In the genomic region with DNA sequence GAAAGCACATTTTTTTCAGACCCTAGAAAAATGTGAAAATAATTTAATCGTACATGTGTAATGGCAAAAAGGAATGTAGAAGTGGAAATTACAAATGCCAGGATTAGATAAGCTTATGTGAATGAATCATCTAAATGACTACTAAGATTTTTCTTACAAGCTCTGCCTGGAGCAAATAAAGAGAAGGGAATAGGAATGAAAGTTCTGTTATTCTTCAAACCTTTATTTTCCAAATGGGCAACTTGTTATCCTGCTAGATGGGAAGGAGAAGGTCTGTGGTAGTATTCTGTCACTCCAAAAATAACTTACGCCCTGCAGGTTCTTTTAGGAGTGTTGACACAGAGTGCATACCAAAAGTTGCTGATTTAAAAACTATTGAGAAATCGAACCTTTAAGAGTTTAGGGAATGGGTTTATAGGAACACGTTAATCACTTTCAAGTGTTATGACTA, we compare ENCODE assay signal across 15 cellular contexts. TPM values are rescaled to one million over a fixed set of nuclear protein-coding genes. Genes with fewer than 3 reads are reported as not detected.
DNase-seq lines count a peak whose midpoint lies in the region; ATAC-seq and TF ChIP-seq lines count a peak whose summit lies in the region.
"Had no signal": no experiment of that assay in that cellular context is flagged by ENCODE, and none has a peak within 500 bp of the region (broad histone marks: within the 10 kb centered on the region; RNA-seq: fewer than 3 reads in every experiment).

No MANE protein-coding gene starts in this region.

- DNase-seq in GM04504 (ENCODE audit: low read depth) (peak; percentile 30), T-helper 17 cell (no peak), fibroblast of mammary gland (ENCODE audit: low read depth) (peak; percentile 43), thyroid gland (no peak), heart right ventricle (no peak), WERI-Rb-1 (no peak), NCI-H82 treated with DMSO at 0.1 percent for 48 hours (lab: John Stamatoyannopoulos, UW; ENCODE audit: unreplicated experiment) (no peak)
- DNase-seq: activated CD4-positive, alpha-beta T cell treated with anti-CD3 and anti-CD28 coated beads for 36 hours; activated naive CD8-positive, alpha-beta T cell treated with anti-CD3 and anti-CD28 coated beads for 36 hours; CD8-positive, alpha-beta memory T cell; heart left ventricle; NCI-H1930; NCI-H524 treated with DMSO at 0.1 percent for 48 hours had no signal

- WGBS in thyroid gland, 2 donors, result 44 to 57% methylated on average over 4 of the region's 4 CpGs
- 57 to 65% methylated on average over 4 of the region's 4 CpGs for WGBS in heart right ventricle, 2 donors

- H3K27me3 ChIP-seq in thyroid gland (no peaks in the 10 kb centered on the region), heart right ventricle (no peaks in the 10 kb centered on the region), WERI-Rb-1 (ENCODE audit: insufficient read depth, low read depth, severe bottlenecking) (no peaks in the 10 kb centered on the region)
- H3K27me3 ChIP-seq: heart left ventricle had no signal

- peaks cover 4% of the 10 kb centered on the region for H3K36me3 Mint-ChIP-seq in T-helper 17 cell (ENCODE audit: low read depth)

- H3K36me3 ChIP-seq in thyroid gland, result no peaks in the 10 kb centered on the region
- H3K36me3 ChIP-seq in heart right ventricle, result peaks cover 0 to 56% (median 10%) of the 10 kb centered on the region in 9 donors
- H3K36me3 ChIP-seq in WERI-Rb-1, result peaks cover 54% of the 10 kb centered on the region
- H3K36me3 ChIP-seq: prostate gland had no signal

- no peak for TF ChIP-seq CTCF in fibroblast of mammary gland (conservative IDR thresholded peaks at IDR 0.05; ENCODE audit: control insufficient read depth, insufficient read depth, low read depth, low read length)
- no peak for TF ChIP-seq CTCF in thyroid gland (IDR thresholded peaks at IDR 0.05)
- TF ChIP-seq CTCF in heart right ventricle (IDR thresholded peaks at IDR 0.05), result no peak
- no peak for TF ChIP-seq CTCF in WERI-Rb-1 (IDR thresholded peaks at IDR 0.05; ENCODE audit: low read depth, low read length)

- no peak for TF ChIP-seq POLR2A in thyroid gland (IDR thresholded peaks at IDR 0.05)

- H3K27ac Mint-ChIP-seq in T-helper 17 cell, result peak overlapping the region; percentile 43
- H3K27ac Mint-ChIP-seq: activated CD4-positive, alpha-beta T cell treated with anti-CD3 and anti-CD28 coated beads for 36 hours; activated naive CD8-positive, alpha-beta T cell treated with anti-CD3 and anti-CD28 coated beads for 36 hours; T-helper 2 cell treated with Interferon-gamma antibody and Interleukin-4, amounts not matched to agents 5 μg/mL and 100 μg/mL, for 36 hours had no signal

- H3K9me3 ChIP-seq in T-helper 17 cell (ENCODE audit: control insufficient read depth, low read length, poor library complexity, severe bottlenecking) (no peaks in the 10 kb centered on the region), thyroid gland (no peaks in the 10 kb centered on the region), heart right ventricle (no peaks in the 10 kb centered on the region), WERI-Rb-1 (ENCODE audit: severe bottlenecking) (no peaks in the 10 kb centered on the region)
- H3K9me3 ChIP-seq: heart left ventricle, prostate gland had no signal

- ATAC-seq in T-helper 17 cell (no peak), heart right ventricle (no peak)
- ATAC-seq: activated CD4-positive, alpha-beta T cell treated with anti-CD3 and anti-CD28 coated beads for 36 hours; heart left ventricle had no signal

- H3K4me3 Mint-ChIP-seq in T-helper 17 cell, result no peak overlapping the region
- H3K4me3 Mint-ChIP-seq: activated CD4-positive, alpha-beta T cell treated with anti-CD3 and anti-CD28 coated beads for 36 hours; activated naive CD8-positive, alpha-beta T cell treated with anti-CD3 and anti-CD28 coated beads for 36 hours; CD8-positive, alpha-beta memory T cell; T-helper 2 cell treated with Interferon-gamma antibody and Interleukin-4, amounts not matched to agents 5 μg/mL and 100 μg/mL, for 36 hours had no signal

- peaks cover 5 to 12% of the 10 kb centered on the region in 2 donors for H3K4me1 ChIP-seq in thyroid gland
- peaks cover 0 to 13% (median 0%) of the 10 kb centered on the region in 9 donors for H3K4me1 ChIP-seq in heart right ventricle
- H3K4me1 ChIP-seq: prostate gland had no signal

- H3K4me3 ChIP-seq in fibroblast of mammary gland (ENCODE audit: control insufficient read depth, low read depth, low read length), result no peak overlapping the region
- no peak overlapping the region for H3K4me3 ChIP-seq in thyroid gland (replicated peaks in 1 of 3)
- no peak overlapping the region for H3K4me3 ChIP-seq in heart right ventricle
- no peak overlapping the region for H3K4me3 ChIP-seq in WERI-Rb-1 (ENCODE audit: low read depth, low read length)
- H3K4me3 ChIP-seq: heart left ventricle, prostate gland had no signal

- H3K27me3 Mint-ChIP-seq in T-helper 17 cell, result no peaks in the 10 kb centered on the region
- H3K27me3 Mint-ChIP-seq: activated CD4-positive, alpha-beta T cell treated with anti-CD3 and anti-CD28 coated beads for 36 hours; activated naive CD8-positive, alpha-beta T cell treated with anti-CD3 and anti-CD28 coated beads for 36 hours; CD8-positive, alpha-beta memory T cell had no signal

- intact Hi-C loops in thyroid gland (cut with DNase I) (no loop called here), heart right ventricle (cut with DNase I) (no loop called here)

- H3K4me1 Mint-ChIP-seq in T-helper 17 cell, result peaks cover 14% of the 10 kb centered on the region

- peak overlapping the region in 2 of 3 donors; percentile 20 to 49 for H3K27ac ChIP-seq in thyroid gland
- H3K27ac ChIP-seq in heart right ventricle, result no peak overlapping the region
- H3K27ac ChIP-seq in WERI-Rb-1, result no peak overlapping the region
- H3K27ac ChIP-seq: prostate gland had no signal

RNA-seq across cellular contexts. Expression of gene CTCF, which starts 9.7 kb away (rescaled TPM):
- total RNA-seq in T-helper 17 cell (10 to 100 TPM; 48.5 to 57.8 TPM), thyroid gland (10 to 100 TPM; 37.2 to 52.1 (median 47.2) TPM), heart right ventricle (10 to 100 TPM; 20.5 to 31.0 (median 24.8) TPM)
- 10 to 100 TPM; 11.9 to 20.7 TPM for polyA plus RNA-seq in heart right ventricle

RNA-seq across cellular contexts. Expression of gene RIPOR1, which starts 43.4 kb away (rescaled TPM):
- total RNA-seq in T-helper 17 cell (10 to 100 TPM; 46.5 to 66.0 TPM), thyroid gland (10 to 100 TPM; 21.3 to 57.1 (median 41.2) TPM), heart right ventricle (10 to 100 TPM; 45.9 to 86.1 (median 73.8) TPM)
- polyA plus RNA-seq in heart right ventricle, result 10 to 100 TPM; 40.0 to 66.9 TPM

Comparison
In these comparisons a context has a peak if more than half of its experiments do, and no peak if none do; other contexts are left out.
1. DNase-seq: peak in GM04504 (single experiment) and fibroblast of mammary gland (single experiment); none in T-helper 17 cell (0 of 3), thyroid gland (0 of 2), heart right ventricle (0 of 2), WERI-Rb-1 (single experiment) and NCI-H82 treated with DMSO at 0.1 percent for 48 hours (single experiment).
2. H3K27ac ChIP-seq: peak in thyroid gland (2 of 3); none in heart right ventricle (0 of 10) and WERI-Rb-1 (single experiment).